In genomic region chr5:131545856-131546255, GRCh38 we compare ENCODE assay signal across 12 cellular contexts.
DNase-seq lines count a peak whose midpoint lies in the region; ATAC-seq and TF ChIP-seq lines count a peak whose summit lies in the region.
"Had no signal": no experiment of that assay in that cellular context is flagged by ENCODE, and none has a peak within 500 bp of the region (broad histone marks: within the 10 kb centered on the region; RNA-seq: fewer than 3 reads in every experiment).

No MANE protein-coding gene starts in this region.

- H3K9me3 Mint-ChIP-seq in natural killer cell (no peaks in the 10 kb centered on the region), progenitor cell of endocrine pancreas (ENCODE audit: low read depth) (no peaks in the 10 kb centered on the region)
- no peaks in the 10 kb centered on the region for H3K9me3 Mint-ChIP-seq in natural killer cell treated with Interleukin-12 subunit alpha and Interleukin-12 subunit beta and Interleukin-15 and Interleukin-18, amount 100 ng/mL, for 72 hours
- no peaks in the 10 kb centered on the region for H3K9me3 Mint-ChIP-seq in activated CD8-positive, alpha-beta T cell treated with anti-CD3 and anti-CD28 coated beads, Interleukin-2, amount 10 ng/mL, durations not matched to agents 7 days and 5 days (ENCODE audit: insufficient read depth)

- H3K4me1 Mint-ChIP-seq in natural killer cell (peaks cover 51 to 54% of the 10 kb centered on the region in 2 donors), progenitor cell of endocrine pancreas (ENCODE audit: low read depth) (peaks cover 5% of the 10 kb centered on the region)
- H3K4me1 Mint-ChIP-seq in natural killer cell treated with Interleukin-12 subunit alpha and Interleukin-12 subunit beta and Interleukin-15 and Interleukin-18, amount 100 ng/mL, for 72 hours (ENCODE audit: low read depth in 2 of 2): peaks cover 36 to 51% of the 10 kb centered on the region in 2 donors
- H3K4me1 Mint-ChIP-seq in activated CD8-positive, alpha-beta T cell treated with anti-CD3 and anti-CD28 coated beads, Interleukin-2, amount 10 ng/mL, durations not matched to agents 7 days and 5 days (ENCODE audit: low read depth): peaks cover 49% of the 10 kb centered on the region

- TF ChIP-seq POLR2A in Peyer's patch (IDR thresholded peaks at IDR 0.05): no peak

- intact Hi-C loops in natural killer cell (cut with micrococcal nuclease): no loop called here

- POLR2A ChIA-PET in activated CD8-positive, alpha-beta T cell treated with anti-CD3 and anti-CD28 coated beads, Interleukin-2, amount 10 ng/mL, durations not matched to agents 7 days and 5 days (lab: Charles Lee): no interaction called here

- no peaks in the 10 kb centered on the region for H3K9me3 ChIP-seq in Peyer's patch

- peak overlapping the region; percentile 70 for H3K4me3 Mint-ChIP-seq in natural killer cell
- H3K4me3 Mint-ChIP-seq in natural killer cell treated with Interleukin-12 subunit alpha and Interleukin-12 subunit beta and Interleukin-15 and Interleukin-18, amount 100 ng/mL, for 72 hours: no peak overlapping the region
- H3K4me3 Mint-ChIP-seq in activated CD8-positive, alpha-beta T cell treated with anti-CD3 and anti-CD28 coated beads, Interleukin-2, amount 10 ng/mL, durations not matched to agents 7 days and 5 days: peak overlapping the region; percentile 3
- H3K4me3 Mint-ChIP-seq in progenitor cell of endocrine pancreas (ENCODE audit: low read depth): no peak overlapping the region

- no peak for ATAC-seq in natural killer cell
- ATAC-seq in natural killer cell treated with Interleukin-12 subunit alpha and Interleukin-12 subunit beta and Interleukin-15 and Interleukin-18, amount 100 ng/mL, for 72 hours: no peak
- ATAC-seq in activated CD8-positive, alpha-beta T cell treated with anti-CD3 and anti-CD28 coated beads, Interleukin-2, amount 10 ng/mL, durations not matched to agents 7 days and 5 days: no peak
- no peak for ATAC-seq in HG02852 (IDR thresholded peaks at IDR 0.05; ENCODE audit: unreplicated experiment)

- H3K36me3 Mint-ChIP-seq in natural killer cell (peaks cover 6% of the 10 kb centered on the region), progenitor cell of endocrine pancreas (ENCODE audit: insufficient read depth) (peaks cover 7% of the 10 kb centered on the region)
- peaks cover 23% of the 10 kb centered on the region for H3K36me3 Mint-ChIP-seq in natural killer cell treated with Interleukin-12 subunit alpha and Interleukin-12 subunit beta and Interleukin-15 and Interleukin-18, amount 100 ng/mL, for 72 hours
- H3K36me3 Mint-ChIP-seq in activated CD8-positive, alpha-beta T cell treated with anti-CD3 and anti-CD28 coated beads, Interleukin-2, amount 10 ng/mL, durations not matched to agents 7 days and 5 days (ENCODE audit: low read depth): peaks cover 67% of the 10 kb centered on the region

- H3K27me3 Mint-ChIP-seq in natural killer cell (ENCODE audit: low read depth in 2 of 2) (no peaks in the 10 kb centered on the region), progenitor cell of endocrine pancreas (no peaks in the 10 kb centered on the region)
- H3K27me3 Mint-ChIP-seq in natural killer cell treated with Interleukin-12 subunit alpha and Interleukin-12 subunit beta and Interleukin-15 and Interleukin-18, amount 100 ng/mL, for 72 hours: no peaks in the 10 kb centered on the region
- no peaks in the 10 kb centered on the region for H3K27me3 Mint-ChIP-seq in activated CD8-positive, alpha-beta T cell treated with anti-CD3 and anti-CD28 coated beads, Interleukin-2, amount 10 ng/mL, durations not matched to agents 7 days and 5 days (ENCODE audit: low read depth)

- CTCF ChIA-PET in activated CD8-positive, alpha-beta T cell treated with anti-CD3 and anti-CD28 coated beads, Interleukin-2, amount 10 ng/mL, durations not matched to agents 7 days and 5 days (lab: Charles Lee): interaction anchor here (1.3 to 4.5 kb wide), 2 partner anchors 9 to 12 kb away, joined by 3 to 32 read pairs; no protein-coding TSS in a partner anchor

- DNase-seq in natural killer cell (no peak), fibroblast of peridontal ligament (ENCODE audit: extremely low read depth) (peak; percentile 61), Peyer's patch (no peak), progenitor cell of endocrine pancreas (ENCODE audit: low spot score, unreplicated experiment) (no peak), T-helper 9 cell (no peak)
- no peak for DNase-seq in natural killer cell treated with Interleukin-12 subunit alpha and Interleukin-12 subunit beta and Interleukin-15 and Interleukin-18, amount 100 ng/mL, for 72 hours (ENCODE audit: low spot score)
- DNase-seq in activated CD8-positive, alpha-beta T cell treated with anti-CD3 and anti-CD28 coated beads, Interleukin-2, amount 10 ng/mL, durations not matched to agents 7 days and 5 days: no peak
- DNase-seq: activated CD4-positive, alpha-beta T cell treated with anti-CD3 and anti-CD28 coated beads, Interleukin-2, amount 50 U/mL, for 1 hour; erythroblast; NCI-H1436 treated with DMSO at 0.1 percent for 48 hours had no signal

- no peak for TF ChIP-seq CTCF in natural killer cell (IDR thresholded peaks at IDR 0.05)
- no peak for TF ChIP-seq CTCF in Peyer's patch (IDR thresholded peaks at IDR 0.05)
- no peak for TF ChIP-seq CTCF in progenitor cell of endocrine pancreas (IDR thresholded peaks at IDR 0.05; ENCODE audit: unreplicated experiment)

- H3K36me3 ChIP-seq in Peyer's patch: no peaks in the 10 kb centered on the region

- H3K27ac Mint-ChIP-seq in natural killer cell: peak overlapping the region; percentile 58 to 65
- peak overlapping the region in 1 of 2 donors; percentile 98 for H3K27ac Mint-ChIP-seq in natural killer cell treated with Interleukin-12 subunit alpha and Interleukin-12 subunit beta and Interleukin-15 and Interleukin-18, amount 100 ng/mL, for 72 hours
- no peak overlapping the region for H3K27ac Mint-ChIP-seq in activated CD8-positive, alpha-beta T cell treated with anti-CD3 and anti-CD28 coated beads, Interleukin-2, amount 10 ng/mL, durations not matched to agents 7 days and 5 days
- H3K27ac Mint-ChIP-seq in progenitor cell of endocrine pancreas: no peak overlapping the region

- H3K27ac ChIP-seq in Peyer's patch: peak overlapping the region in 1 of 4 donors; percentile 18
- H3K27ac ChIP-seq: BLaER1 treated with 17β-estradiol and CSF1 and Interleukin-3, amounts not matched to agents 10 nM and 100 nM had no signal

- H3K4me1 ChIP-seq in Peyer's patch: no peaks in the 10 kb centered on the region

- H3K27me3 ChIP-seq in Peyer's patch: no peaks in the 10 kb centered on the region
- H3K27me3 ChIP-seq: BLaER1 treated with 17β-estradiol and CSF1 and Interleukin-3, amounts not matched to agents 10 nM and 100 nM had no signal

- peak overlapping the region in 1 of 4 donors; percentile 11 for H3K4me3 ChIP-seq in Peyer's patch
- H3K4me3 ChIP-seq: BLaER1 treated with 17β-estradiol and CSF1 and Interleukin-3, amounts not matched to agents 10 nM and 100 nM had no signal

Comparison
In these comparisons a context has a peak if more than half of its experiments do, and no peak if none do; other contexts are left out.
1. H3K4me3 Mint-ChIP-seq: peak in natural killer cell (single experiment) and activated CD8-positive, alpha-beta T cell treated with anti-CD3 and anti-CD28 coated beads, Interleukin-2, amount 10 ng/mL, durations not matched to agents 7 days and 5 days (single experiment); none in natural killer cell treated with Interleukin-12 subunit alpha and Interleukin-12 subunit beta and Interleukin-15 and Interleukin-18, amount 100 ng/mL, for 72 hours (single experiment) and progenitor cell of endocrine pancreas (single experiment).
2. H3K27ac Mint-ChIP-seq: peak in natural killer cell (2 of 2); none in activated CD8-positive, alpha-beta T cell treated with anti-CD3 and anti-CD28 coated beads, Interleukin-2, amount 10 ng/mL, durations not matched to agents 7 days and 5 days (single experiment) and progenitor cell of endocrine pancreas (single experiment).